Comparison of ENCODE assay signal across 10 cellular contexts in the genomic region with DNA sequence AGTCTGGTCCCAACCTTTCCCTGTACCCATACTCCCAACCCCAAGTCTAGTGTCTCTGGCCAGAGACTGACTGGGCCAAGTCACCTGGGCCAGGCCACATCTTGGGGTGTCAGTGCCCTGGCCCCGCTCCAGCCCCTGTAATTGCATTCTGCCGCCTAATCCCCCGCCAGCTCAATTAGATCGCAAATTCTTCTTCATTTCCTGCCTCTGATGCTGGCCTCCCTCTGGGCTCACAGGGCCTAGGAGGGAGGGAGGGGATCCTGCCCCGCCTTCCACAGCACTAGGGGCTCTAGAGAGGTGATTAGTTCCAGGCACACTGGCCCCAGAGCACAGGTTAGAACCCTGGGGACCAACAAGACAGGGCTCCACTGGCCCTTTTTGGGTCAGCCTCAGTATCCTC. TPM values are rescaled to one million over a fixed set of nuclear protein-coding genes. Genes with fewer than 3 reads are reported as not detected.
DNase-seq lines count a peak whose midpoint lies in the region; ATAC-seq, FAIRE-seq and TF ChIP-seq lines count a peak whose summit lies in the region.
"Had no signal": no experiment of that assay in that cellular context is flagged by ENCODE, and none has a peak within 500 bp of the region (broad histone marks: within the 10 kb centered on the region; RNA-seq: fewer than 3 reads in every experiment).

No MANE protein-coding gene starts in this region.

- DNase-seq in SJCRH30 (no peak), heart right ventricle (no peak), gastrocnemius medialis (no peak), frontal cortex (ENCODE audit: low spot score in 2 of 2) (no peak), NCI-H2196 treated with DMSO at 0.1 percent for 48 hours (lab: John Stamatoyannopoulos, UW; ENCODE audit: unreplicated experiment) (no peak)
- DNase-seq in activated T-helper 2 cell treated with anti-CD3 and anti-CD28 coated beads, Interferon-gamma antibody, Interleukin-2, Interleukin-4, amounts not matched to agents 10 μg/mL and 5 μg/mL and 100 μg/mL, durations not matched to agents 14 hours and 24 hours and 36 hours (ENCODE audit: low spot score) = no peak
- DNase-seq in naive thymus-derived CD8-positive, alpha-beta T cell = no peak
- DNase-seq: naive thymus-derived CD4-positive, alpha-beta T cell had no signal

- peaks cover 6% of the 10 kb centered on the region; the same call in 1 of the 2 replicates for H3K36me3 ChIP-seq in DOHH2 (ENCODE audit: control insufficient read depth, low read length)
- H3K36me3 ChIP-seq in SJCRH30 = 0 out of 2 replicates have a peak, but pooled peaks cover 2% of the 10 kb centered on the region
- no peaks in the 10 kb centered on the region for H3K36me3 ChIP-seq in heart right ventricle
- no peaks in the 10 kb centered on the region for H3K36me3 ChIP-seq in gastrocnemius medialis

- H3K36me3 Mint-ChIP-seq in activated T-helper 2 cell treated with anti-CD3 and anti-CD28 coated beads, Interferon-gamma antibody, Interleukin-2, Interleukin-4, amounts not matched to agents 10 μg/mL and 5 μg/mL and 100 μg/mL, durations not matched to agents 14 hours and 24 hours and 36 hours (ENCODE audit: low read depth) = no peaks in the 10 kb centered on the region
- peaks cover 0 to 3% (median 0%) of the 10 kb centered on the region in 3 donors for H3K36me3 Mint-ChIP-seq in naive thymus-derived CD8-positive, alpha-beta T cell

- TF ChIP-seq POLR2A in gastrocnemius medialis (IDR thresholded peaks at IDR 0.05) = no peak

- no peaks in the 10 kb centered on the region for H3K9me2 ChIP-seq in DOHH2 (replicated peaks; ENCODE audit: control insufficient read depth, low read length)

- H3K9me3 ChIP-seq in DOHH2 (ENCODE audit: control insufficient read depth, insufficient read depth, low read length) (no peaks in the 10 kb centered on the region), SJCRH30 (replicated peaks) (no peaks in the 10 kb centered on the region), heart right ventricle (no peaks in the 10 kb centered on the region), gastrocnemius medialis (no peaks in the 10 kb centered on the region)

- peaks cover 98% of the 10 kb centered on the region for H3K79me2 ChIP-seq in DOHH2 (ENCODE audit: control insufficient read depth, low read length)

- H3K4me1 ChIP-seq in DOHH2 (ENCODE audit: control insufficient read depth, low read length) (peaks cover 66% of the 10 kb centered on the region), SJCRH30 (peaks cover 64% of the 10 kb centered on the region), heart right ventricle (peaks cover 52 to 95% (median 86%) of the 10 kb centered on the region in 9 donors), gastrocnemius medialis (peaks cover 76% of the 10 kb centered on the region in 2 donors)

- no peak for FAIRE-seq in frontal cortex (lab: Jason Lieb, UNC)
- FAIRE-seq: endometrium had no signal

- POLR2A ChIA-PET in naive thymus-derived CD8-positive, alpha-beta T cell (lab: Charles Lee) = interaction anchor here (0.7 to 1.0 kb wide), 2 partner anchors 9 to 15 kb away, joined by 3 to 4 read pairs; no protein-coding TSS in a partner anchor

- peak overlapping the region; percentile 85 for H3K4me2 ChIP-seq in DOHH2 (ENCODE audit: low read length)

- TF ChIP-seq CTCF in DOHH2 (IDR thresholded peaks at IDR 0.05; ENCODE audit: low read depth, low read length, poor library complexity, severe bottlenecking) (no peak), heart right ventricle (IDR thresholded peaks at IDR 0.05) (no peak), gastrocnemius medialis (IDR thresholded peaks at IDR 0.05 in 4 of 5, conservative IDR thresholded peaks at IDR 0.05 in 1 of 5) (no peak)

- H4K20me1 ChIP-seq in DOHH2 (ENCODE audit: control insufficient read depth, insufficient read depth, low read depth, low read length) = peaks cover 36% of the 10 kb centered on the region

- peaks cover 25% of the 10 kb centered on the region for H3K4me1 Mint-ChIP-seq in activated T-helper 2 cell treated with anti-CD3 and anti-CD28 coated beads, Interferon-gamma antibody, Interleukin-2, Interleukin-4, amounts not matched to agents 10 μg/mL and 5 μg/mL and 100 μg/mL, durations not matched to agents 14 hours and 24 hours and 36 hours (ENCODE audit: low read depth)
- peaks cover 32 to 81% (median 61%) of the 10 kb centered on the region in 4 donors for H3K4me1 Mint-ChIP-seq in naive thymus-derived CD8-positive, alpha-beta T cell

- H3K27ac ChIP-seq in DOHH2 (ENCODE audit: low read depth, low read length) (no peak overlapping the region), SJCRH30 (0 out of 2 replicates have a peak overlapping the region, but pooled peaks have one; percentile 3), heart right ventricle (peak overlapping the region; percentile 86 to 97 (median 92)), gastrocnemius medialis (peak overlapping the region; percentile 97 to 99 (median 98))

- H3K4me3 Mint-ChIP-seq in activated T-helper 2 cell treated with anti-CD3 and anti-CD28 coated beads, Interferon-gamma antibody, Interleukin-2, Interleukin-4, amounts not matched to agents 10 μg/mL and 5 μg/mL and 100 μg/mL, durations not matched to agents 14 hours and 24 hours and 36 hours (ENCODE audit: low read depth) = no peak overlapping the region
- peak overlapping the region in 3 of 10 donors; percentile 19 to 60 (median 31) for H3K4me3 Mint-ChIP-seq in naive thymus-derived CD8-positive, alpha-beta T cell

- 51 to 54% methylated on average over 5 of the region's 5 CpGs for WGBS in heart right ventricle, 2 donors

- H3K9me3 Mint-ChIP-seq in activated T-helper 2 cell treated with anti-CD3 and anti-CD28 coated beads, Interferon-gamma antibody, Interleukin-2, Interleukin-4, amounts not matched to agents 10 μg/mL and 5 μg/mL and 100 μg/mL, durations not matched to agents 14 hours and 24 hours and 36 hours = no peaks in the 10 kb centered on the region
- H3K9me3 Mint-ChIP-seq in naive thymus-derived CD8-positive, alpha-beta T cell = peaks cover 0 to 2% (median 0%) of the 10 kb centered on the region in 9 donors

- intact Hi-C loops in heart right ventricle (cut with DNase I) = loop anchor here in 6 of 10 donors (5.0 kb wide), 2 partner anchors 34 to 39 kb away; no protein-coding TSS in a partner anchor
- intact Hi-C loops in gastrocnemius medialis (cut with DNase I; ENCODE audit: low total_unique reads) = no loop called here
- intact Hi-C loops in activated T-helper 2 cell treated with anti-CD3 and anti-CD28 coated beads, Interferon-gamma antibody, Interleukin-2, Interleukin-4, amounts not matched to agents 10 μg/mL and 5 μg/mL and 100 μg/mL, durations not matched to agents 14 hours and 24 hours and 36 hours (cut with micrococcal nuclease) = loop anchor here (2.0 to 5.0 kb wide), 2 partner anchors 15 to 59 kb away; no protein-coding TSS in a partner anchor

- peaks cover 33% of the 10 kb centered on the region for H3K27me3 Mint-ChIP-seq in activated T-helper 2 cell treated with anti-CD3 and anti-CD28 coated beads, Interferon-gamma antibody, Interleukin-2, Interleukin-4, amounts not matched to agents 10 μg/mL and 5 μg/mL and 100 μg/mL, durations not matched to agents 14 hours and 24 hours and 36 hours (ENCODE audit: low read depth)
- H3K27me3 Mint-ChIP-seq in naive thymus-derived CD8-positive, alpha-beta T cell = peaks cover 13 to 53% (median 32%) of the 10 kb centered on the region in 5 donors

- no peak overlapping the region for H3K27ac Mint-ChIP-seq in activated T-helper 2 cell treated with anti-CD3 and anti-CD28 coated beads, Interferon-gamma antibody, Interleukin-2, Interleukin-4, amounts not matched to agents 10 μg/mL and 5 μg/mL and 100 μg/mL, durations not matched to agents 14 hours and 24 hours and 36 hours
- peak overlapping the region in 5 of 10 donors; percentile 15 to 82 (median 40) for H3K27ac Mint-ChIP-seq in naive thymus-derived CD8-positive, alpha-beta T cell

- no peaks in the 10 kb centered on the region for H3K27me3 ChIP-seq in DOHH2 (ENCODE audit: control insufficient read depth, low read length)
- H3K27me3 ChIP-seq in SJCRH30 = no peaks in the 10 kb centered on the region
- peaks cover 0 to 33% (median 0%) of the 10 kb centered on the region in 7 donors for H3K27me3 ChIP-seq in heart right ventricle
- no peaks in the 10 kb centered on the region for H3K27me3 ChIP-seq in gastrocnemius medialis

- H3K4me3 ChIP-seq in DOHH2 (ENCODE audit: low read length) (peak overlapping the region; percentile 79), SJCRH30 (no peak overlapping the region), heart right ventricle (no peak overlapping the region), gastrocnemius medialis (peak overlapping the region in 2 of 4 donors; percentile 20 to 38)

- in situ Hi-C loops in gastrocnemius medialis (cut with MboI; ENCODE audit: low sequenced_read_pairs in 4 of 4) = no loop called here

- peaks cover 13% of the 10 kb centered on the region for H3F3A ChIP-seq in DOHH2 (ENCODE audit: control insufficient read depth, insufficient read depth)

- ATAC-seq in heart right ventricle (no peak), gastrocnemius medialis (no peak)
- ATAC-seq in naive thymus-derived CD8-positive, alpha-beta T cell = no peak
- ATAC-seq: naive thymus-derived CD4-positive, alpha-beta T cell had no signal

RNA-seq across cellular contexts. Expression of a gene that starts 5.5 kb away (rescaled TPM):
- total RNA-seq in SJCRH30 (2014; rRNA removed; shearing (Covaris generic)) = 76.8 and 81.4 TPM in 2 replicates
- 10 to 100 TPM; 30.7 to 51.6 (median 37.9) TPM for total RNA-seq in heart right ventricle
- 10 to 100 TPM; 28.7 to 31.4 TPM for polyA plus RNA-seq in heart right ventricle
- 10 to 100 TPM; 38.5 to 83.8 (median 60.9) TPM for total RNA-seq in gastrocnemius medialis
- 38.7 TPM for total RNA-seq in frontal cortex
- 1.3 and 2.9 TPM in 2 replicates for total RNA-seq in activated T-helper 2 cell treated with anti-CD3 and anti-CD28 coated beads, Interferon-gamma antibody, Interleukin-2, Interleukin-4, amounts not matched to agents 10 μg/mL and 5 μg/mL and 100 μg/mL, durations not matched to agents 14 hours and 24 hours and 36 hours
- 1 to 10 TPM; 6.8 to 8.3 TPM for total RNA-seq in naive thymus-derived CD8-positive, alpha-beta T cell
- 10 to 100 TPM in 1 of 3 donors, 1 to 10 TPM in 2; 2.6 to 24.6 (median 3.7) TPM for polyA plus RNA-seq in naive thymus-derived CD8-positive, alpha-beta T cell
